12 cellular contexts compared by ENCODE assay signal in the genomic region with DNA sequence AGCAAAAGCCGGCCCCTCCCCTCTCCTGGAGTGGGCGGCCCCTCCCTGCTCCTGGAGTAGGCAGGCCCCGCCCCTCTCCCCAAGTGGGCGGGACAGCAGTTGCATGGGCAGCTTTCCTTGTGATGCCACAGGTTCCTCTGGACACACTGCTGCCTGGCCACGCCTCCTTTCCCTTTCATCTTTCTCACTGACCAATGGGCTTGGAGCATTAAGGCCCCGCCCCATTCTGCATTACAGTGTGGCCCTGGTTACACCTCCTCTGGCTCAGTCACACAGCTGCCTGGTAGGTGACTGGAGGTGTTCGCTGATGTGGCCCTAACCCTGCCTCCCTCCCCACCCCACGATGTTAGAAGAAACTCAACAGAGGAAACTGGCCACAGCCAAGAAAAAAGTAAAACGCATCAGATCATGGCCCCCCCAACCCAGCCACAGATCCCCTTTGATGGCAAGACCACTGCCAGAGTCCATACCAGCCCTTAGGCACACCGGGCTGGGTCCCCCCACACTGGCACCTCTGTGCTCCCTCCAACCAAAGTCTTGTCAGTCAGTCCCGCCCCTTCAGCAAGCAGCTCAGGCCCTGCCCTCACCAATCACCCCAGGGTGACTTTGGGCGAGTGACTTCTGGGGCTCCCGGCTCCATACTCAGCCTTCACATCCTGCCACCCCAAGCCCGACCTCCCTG.
DNase-seq lines count a peak whose midpoint lies in the region; ATAC-seq, FAIRE-seq and TF ChIP-seq lines count a peak whose summit lies in the region.
"Had no signal": no experiment of that assay in that cellular context is flagged by ENCODE, and none has a peak within 500 bp of the region (broad histone marks: within the 10 kb centered on the region; RNA-seq: fewer than 3 reads in every experiment).

No MANE protein-coding gene starts in this region.

- H3K4me3 ChIP-seq in HepG2 (replicated peaks in 1 of 3; ENCODE audit: insufficient read depth in 1 of 3, low read depth in 2 of 3, low read length in 3 of 3) (no peak overlapping the region), right lobe of liver (no peak overlapping the region), body of pancreas (no peak overlapping the region), stomach smooth muscle (ENCODE audit: low read length in 2 of 2) (no peak overlapping the region)
- H3K4me3 ChIP-seq: lower lobe of right lung, thoracic aorta had no signal

- H4K20me1 ChIP-seq in HepG2 (ENCODE audit: insufficient read depth, low read length): no peaks in the 10 kb centered on the region

- WGBS in HepG2 (ENCODE audit: low lambda C conversion rate): 55% methylated on average over 10 of the region's 14 CpGs
- WGBS in right lobe of liver (ENCODE audit: insufficient coverage, low coverage, low lambda C conversion rate, missing lambda C conversion rate): 69% methylated on average over 5 of the region's 14 CpGs
- 78 to 83% methylated on average over 13 of the region's 14 CpGs for WGBS in body of pancreas, 2 donors

- H2AFZ ChIP-seq in HepG2 (ENCODE audit: low read length): no peak overlapping the region

- TF ChIP-seq EP300 in HepG2 (IDR thresholded peaks at IDR 0.05; ENCODE audit: low read depth in 2 of 2, low read length in 2 of 2): no peak
- TF ChIP-seq EP300 in HepG2 (CRISPR knock-in tag; IDR thresholded peaks at IDR 0.05; ENCODE audit: borderline replicate concordance): no peak

- FAIRE-seq in HepG2 (lab: Jason Lieb, UNC): no peak
- FAIRE-seq: RCC 7860 had no signal

- H3K4me3 Mint-ChIP-seq in activated T-helper 1 cell treated with anti-CD3 and anti-CD28 coated beads, Interleukin-12 subunit alpha, Interleukin-12 subunit beta, Interleukin-2, Interleukin-4 antibody, amounts not matched to agents 30 ng/mL and 10 ng/mL and 1 ng/mL, durations not matched to agents 14 hours and 24 hours and 36 hours: no peak overlapping the region

- H3K79me2 ChIP-seq in HepG2 (ENCODE audit: insufficient read depth, low read length): no peaks in the 10 kb centered on the region

- CTCF ChIA-PET in HepG2 (lab: Yijun Ruan, JAX; ENCODE audit: low intra/inter-chr PET ratio, low total read pairs): no interaction called here

- H3K36me3 ChIP-seq in HepG2 (replicated peaks in 1 of 2; ENCODE audit: control insufficient read depth in 1 of 2, insufficient read depth in 2 of 2, low read length in 2 of 2) (no peaks in the 10 kb centered on the region), right lobe of liver (no peaks in the 10 kb centered on the region), body of pancreas (replicated peaks in 1 of 2; ENCODE audit: insufficient read depth in 1 of 2, low read depth in 2 of 2) (no peaks in the 10 kb centered on the region), stomach smooth muscle (ENCODE audit: control insufficient read depth in 2 of 2, insufficient read depth in 2 of 2, low read length in 2 of 2) (no peaks in the 10 kb centered on the region)
- H3K36me3 ChIP-seq: lower lobe of right lung, thoracic aorta had no signal

- POLR2A ChIA-PET in HepG2 (lab: Yijun Ruan, JAX): no interaction called here

- H3K4me1 Mint-ChIP-seq in activated T-helper 1 cell treated with anti-CD3 and anti-CD28 coated beads, Interleukin-12 subunit alpha, Interleukin-12 subunit beta, Interleukin-2, Interleukin-4 antibody, amounts not matched to agents 30 ng/mL and 10 ng/mL and 1 ng/mL, durations not matched to agents 14 hours and 24 hours and 36 hours (ENCODE audit: low read depth): no peaks in the 10 kb centered on the region

- no peak overlapping the region for H3K4me2 ChIP-seq in HepG2 (ENCODE audit: low read depth, low read length)

- peak; percentile 28 for DNase-seq in HepG2 (ENCODE audit: low spot score)
- no peak for DNase-seq in right lobe of liver
- DNase-seq in NCI-H2196 (lab: John Stamatoyannopoulos, UW; ENCODE audit: unreplicated experiment): peak; percentile 34
- DNase-seq in body of pancreas: peak in 3 of 4 donors; percentile 28 to 59 (median 58)
- no peak for DNase-seq in activated T-helper 1 cell treated with anti-CD3 and anti-CD28 coated beads, Interleukin-12 subunit alpha, Interleukin-12 subunit beta, Interleukin-2, Interleukin-4 antibody, amounts not matched to agents 30 ng/mL and 10 ng/mL and 1 ng/mL, durations not matched to agents 14 hours and 24 hours and 36 hours (ENCODE audit: low spot score)
- DNase-seq: DMS79 treated with DMSO at 0.1 percent for 48 hours, lower lobe of right lung had no signal

- no peak for TF ChIP-seq CTCF in HepG2 (CRISPR knock-in tag; IDR thresholded peaks at IDR 0.05)
- no peak for TF ChIP-seq CTCF in right lobe of liver (IDR thresholded peaks at IDR 0.05)
- no peak for TF ChIP-seq CTCF in body of pancreas (IDR thresholded peaks at IDR 0.05)

- H3K27ac ChIP-seq in HepG2 (ENCODE audit: extremely low read length, insufficient read depth, low read length) (no peak overlapping the region), right lobe of liver (no peak overlapping the region), body of pancreas (no peak overlapping the region), stomach smooth muscle (ENCODE audit: low read length) (peak overlapping the region; percentile 37)
- H3K27ac ChIP-seq: lower lobe of right lung, thoracic aorta had no signal

- in situ Hi-C loops in HepG2 (cut with HindIII; ENCODE audit: extremely low pct_ligation_motif_present, low pct_unique_long_range_greater_than_20kb): no loop called here

- H3K4me1 ChIP-seq in HepG2 (ENCODE audit: insufficient read depth, low read length) (no peaks in the 10 kb centered on the region), right lobe of liver (no peaks in the 10 kb centered on the region), body of pancreas (no peaks in the 10 kb centered on the region), stomach smooth muscle (ENCODE audit: control insufficient read depth, insufficient read depth, low read length) (peaks cover 23% of the 10 kb centered on the region)
- H3K4me1 ChIP-seq: lower lobe of right lung had no signal

- no peak for TF ChIP-seq RAD21 in HepG2 (CRISPR knock-in tag; IDR thresholded peaks at IDR 0.05)

- H3K9ac ChIP-seq in HepG2 (ENCODE audit: insufficient read depth, low read depth, low read length): no peak overlapping the region
- no peak overlapping the region for H3K9ac ChIP-seq in stomach smooth muscle (ENCODE audit: low read length in 2 of 2)

- no peaks in the 10 kb centered on the region for H3K27me3 Mint-ChIP-seq in activated T-helper 1 cell treated with anti-CD3 and anti-CD28 coated beads, Interleukin-12 subunit alpha, Interleukin-12 subunit beta, Interleukin-2, Interleukin-4 antibody, amounts not matched to agents 30 ng/mL and 10 ng/mL and 1 ng/mL, durations not matched to agents 14 hours and 24 hours and 36 hours (ENCODE audit: insufficient read depth)

- intact Hi-C loops in HepG2 (cut with micrococcal nuclease; ENCODE audit: unreplicated experiment): no loop called here
- intact Hi-C loops in right lobe of liver (cut with DNase I): no loop called here
- intact Hi-C loops in body of pancreas (cut with DNase I): no loop called here
- intact Hi-C loops in activated T-helper 1 cell treated with anti-CD3 and anti-CD28 coated beads, Interleukin-12 subunit alpha, Interleukin-12 subunit beta, Interleukin-2, Interleukin-4 antibody, amounts not matched to agents 30 ng/mL and 10 ng/mL and 1 ng/mL, durations not matched to agents 14 hours and 24 hours and 36 hours (cut with micrococcal nuclease): no loop called here

- no peak overlapping the region for H3K27ac Mint-ChIP-seq in activated T-helper 1 cell treated with anti-CD3 and anti-CD28 coated beads, Interleukin-12 subunit alpha, Interleukin-12 subunit beta, Interleukin-2, Interleukin-4 antibody, amounts not matched to agents 30 ng/mL and 10 ng/mL and 1 ng/mL, durations not matched to agents 14 hours and 24 hours and 36 hours

- H3K9me3 Mint-ChIP-seq in activated T-helper 1 cell treated with anti-CD3 and anti-CD28 coated beads, Interleukin-12 subunit alpha, Interleukin-12 subunit beta, Interleukin-2, Interleukin-4 antibody, amounts not matched to agents 30 ng/mL and 10 ng/mL and 1 ng/mL, durations not matched to agents 14 hours and 24 hours and 36 hours: no peaks in the 10 kb centered on the region

- TF ChIP-seq POLR2A in HepG2 (IDR thresholded peaks at IDR 0.05; ENCODE audit: insufficient read depth in 1 of 2, low read depth in 2 of 2, low read length in 2 of 2): no peak
- TF ChIP-seq POLR2A in right lobe of liver (IDR thresholded peaks at IDR 0.05): no peak
- no peak for TF ChIP-seq POLR2A in body of pancreas (IDR thresholded peaks at IDR 0.05)

- H3K9me3 ChIP-seq in HepG2 (ENCODE audit: low read length) (no peaks in the 10 kb centered on the region), right lobe of liver (no peaks in the 10 kb centered on the region), body of pancreas (no peaks in the 10 kb centered on the region), stomach smooth muscle (ENCODE audit: control insufficient read depth in 2 of 2, low read length in 2 of 2) (no peaks in the 10 kb centered on the region)
- H3K9me3 ChIP-seq: lower lobe of right lung, thoracic aorta had no signal

- no peak for ATAC-seq in HepG2
- ATAC-seq in right lobe of liver: no peak
- no peak for ATAC-seq in body of pancreas
- ATAC-seq in HG02840 (IDR thresholded peaks at IDR 0.05; ENCODE audit: low FRiP score, unreplicated experiment): no peak
- ATAC-seq in HG02642 (IDR thresholded peaks at IDR 0.05; ENCODE audit: poor library complexity, unreplicated experiment): no peak
- ATAC-seq: lower lobe of right lung had no signal

- no TSS peak for BruUV-seq in HepG2 (replicated peaks; lab: Mats Ljungman, UMichigan)

- H3K36me3 Mint-ChIP-seq in activated T-helper 1 cell treated with anti-CD3 and anti-CD28 coated beads, Interleukin-12 subunit alpha, Interleukin-12 subunit beta, Interleukin-2, Interleukin-4 antibody, amounts not matched to agents 30 ng/mL and 10 ng/mL and 1 ng/mL, durations not matched to agents 14 hours and 24 hours and 36 hours (ENCODE audit: low read depth): no peaks in the 10 kb centered on the region

- H3K27me3 ChIP-seq in HepG2 (ENCODE audit: control insufficient read depth in 1 of 2, insufficient read depth in 2 of 2, low read length in 2 of 2) (peaks cover 0 to 5% of the 10 kb centered on the region in 2 experiments; a peak in 1 of 5 replicates), right lobe of liver (no peaks in the 10 kb centered on the region), body of pancreas (no peaks in the 10 kb centered on the region), stomach smooth muscle (ENCODE audit: control insufficient read depth in 1 of 2, insufficient read depth in 2 of 2, low read length in 2 of 2) (no peaks in the 10 kb centered on the region)

TF ChIP-seq in HepG2, 621 proteins besides CTCF, POLR2A, EP300 and RAD21:
- no peak for TF ChIP-seq EED (CRISPR knock-in tag; IDR thresholded peaks at IDR 0.05)
- TF ChIP-seq SP1 (IDR thresholded peaks at IDR 0.05): no peak
- TF ChIP-seq SP1 (CRISPR knock-in tag; IDR thresholded peaks at IDR 0.05): 0 out of 2 replicates have a peak, but pooled peaks have one; percentile 35

Comparison
In these comparisons a context has a peak if more than half of its experiments do, and no peak if none do; other contexts are left out.
1. DNase-seq: peak in HepG2 (single experiment), NCI-H2196 (single experiment) and body of pancreas (3 of 4); none in right lobe of liver (0 of 3) and activated T-helper 1 cell treated with anti-CD3 and anti-CD28 coated beads, Interleukin-12 subunit alpha, Interleukin-12 subunit beta, Interleukin-2, Interleukin-4 antibody, amounts not matched to agents 30 ng/mL and 10 ng/mL and 1 ng/mL, durations not matched to agents 14 hours and 24 hours and 36 hours (single experiment).